8 cellular contexts compared by ENCODE assay signal in the genomic region with DNA sequence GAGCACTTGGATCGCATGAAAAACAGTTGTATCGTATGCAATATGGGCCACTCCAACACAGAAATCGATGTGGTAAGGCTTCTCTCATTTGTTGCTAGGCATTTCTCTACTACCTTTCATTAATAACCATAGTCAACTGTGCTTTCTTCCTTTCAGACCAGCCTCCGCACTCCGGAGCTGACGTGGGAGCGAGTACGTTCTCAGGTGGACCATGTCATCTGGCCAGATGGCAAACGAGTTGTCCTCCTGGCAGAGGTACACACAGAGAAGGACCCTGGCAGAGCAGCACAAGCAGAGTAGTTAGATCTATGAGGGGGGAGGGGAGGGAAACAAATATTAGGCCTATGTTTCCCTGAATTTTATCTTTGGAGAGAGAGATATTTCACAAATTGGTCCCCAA. TPM values are rescaled to one million over a fixed set of nuclear protein-coding genes. Genes with fewer than 3 reads are reported as not detected.
"Had no signal": no experiment of that assay in that cellular context is flagged by ENCODE, and none has a peak within 500 bp of the region (broad histone marks: within the 10 kb centered on the region; RNA-seq: fewer than 3 reads in every experiment).

No MANE protein-coding gene starts in this region.

- FAIRE-seq: H1, H54, HTR-8/SVneo had no signal

- H2AFZ ChIP-seq: GM23338 had no signal

- ATAC-seq: GM23338 had no signal

- H3K4me1 Mint-ChIP-seq: GM23338, H9 had no signal

- DNase-seq: H9, HCEC 1CT, IMR-90 had no signal

- H3K9me3 Mint-ChIP-seq: GM23338, H9 had no signal

- H3K27ac Mint-ChIP-seq: GM23338, H9 had no signal

- H3K4me3 ChIP-seq: GM23338 had no signal

- H3K4me2 ChIP-seq: GM23338 had no signal

- H3K4me3 Mint-ChIP-seq: GM23338, H9 had no signal

RNA-seq across cellular contexts. Expression of a gene that starts 52.1 kb away (rescaled TPM):
- total RNA-seq: GM23338, H1, H9, HT-29, IMR-90 had no signal
- polyA plus RNA-seq: GM23338, IMR-90 had no signal
